Comparison of ENCODE assay signal across 29 cellular contexts in genomic region chrX:16213970-16214369, GRCh38. TPM values are rescaled to one million over a fixed set of nuclear protein-coding genes. Genes with fewer than 3 reads are reported as not detected.
"Had no signal": no experiment of that assay in that cellular context is flagged by ENCODE, and none has a peak within 500 bp of the region (broad histone marks: within the 10 kb centered on the region; RNA-seq: fewer than 3 reads in every experiment).

No MANE protein-coding gene starts in this region.

- H2AFZ ChIP-seq: hepatocyte had no signal

- H3K4me2 ChIP-seq: hepatocyte had no signal

- H3K27ac Mint-ChIP-seq: activated CD4-positive, alpha-beta T cell treated with anti-CD3 and anti-CD28 coated beads, Interleukin-2, amount 10 ng/mL, durations not matched to agents 24 days and 14 days; activated CD8-positive, alpha-beta memory T cell treated with anti-CD3 and anti-CD28 coated beads, Interleukin-2, amount 10 ng/mL, durations not matched to agents 7 days and 5 days; activated CD8-positive, alpha-beta T cell treated with anti-CD3 and anti-CD28 coated beads for 36 hours; activated naive CD4-positive, alpha-beta T cell treated with anti-CD3 and anti-CD28 coated beads, Interleukin-2, amount 10 ng/mL, durations not matched to agents 7 days and 5 days; immature natural killer cell; mesothelial cell of epicardium; natural killer cell; stimulated activated naive CD8-positive, alpha-beta T cell treated with anti-CD3 and anti-CD28 coated beads, Interleukin-15, Interleukin-2, amounts not matched to agents 100 ng/mL and 50 ng/mL, for 24 hours; T-cell; T-helper 2 cell treated with Interferon-gamma antibody and Interleukin-4, amounts not matched to agents 5 μg/mL and 100 μg/mL, for 36 hours had no signal

- H3K27me3 ChIP-seq: body of pancreas, hepatocyte, left lung, ovary, right atrium auricular region, tibial artery had no signal

- H3K36me3 ChIP-seq: left lung, ovary, right atrium auricular region, tibial artery had no signal

- H3K27me3 Mint-ChIP-seq: activated CD8-positive, alpha-beta memory T cell treated with anti-CD3 and anti-CD28 coated beads, Interleukin-2, amount 10 ng/mL, durations not matched to agents 7 days and 5 days; activated CD8-positive, alpha-beta T cell treated with anti-CD3 and anti-CD28 coated beads for 36 hours; activated naive CD4-positive, alpha-beta T cell treated with anti-CD3 and anti-CD28 coated beads, Interleukin-2, amount 10 ng/mL, durations not matched to agents 7 days and 5 days; stimulated activated naive CD8-positive, alpha-beta T cell treated with anti-CD3 and anti-CD28 coated beads, Interleukin-15, Interleukin-2, amounts not matched to agents 100 ng/mL and 50 ng/mL, for 24 hours had no signal

- H3K79me2 ChIP-seq: hepatocyte had no signal

- H3K4me3 Mint-ChIP-seq: activated CD4-positive, alpha-beta T cell treated with anti-CD3 and anti-CD28 coated beads, Interleukin-2, amount 10 ng/mL, durations not matched to agents 24 days and 14 days; activated CD8-positive, alpha-beta memory T cell treated with anti-CD3 and anti-CD28 coated beads, Interleukin-2, amount 10 ng/mL, durations not matched to agents 7 days and 5 days; activated CD8-positive, alpha-beta T cell treated with anti-CD3 and anti-CD28 coated beads for 36 hours; activated naive CD4-positive, alpha-beta T cell treated with anti-CD3 and anti-CD28 coated beads, Interleukin-2, amount 10 ng/mL, durations not matched to agents 7 days and 5 days; immature natural killer cell; mesothelial cell of epicardium; natural killer cell; stimulated activated naive CD8-positive, alpha-beta T cell treated with anti-CD3 and anti-CD28 coated beads, Interleukin-15, Interleukin-2, amounts not matched to agents 100 ng/mL and 50 ng/mL, for 24 hours; T-cell; T-helper 2 cell treated with Interferon-gamma antibody and Interleukin-4, amounts not matched to agents 5 μg/mL and 100 μg/mL, for 36 hours had no signal

- H3K9me3 Mint-ChIP-seq: activated CD4-positive, alpha-beta T cell treated with anti-CD3 and anti-CD28 coated beads, Interleukin-2, amount 10 ng/mL, durations not matched to agents 24 days and 14 days; activated CD8-positive, alpha-beta T cell treated with anti-CD3 and anti-CD28 coated beads for 36 hours; activated naive CD4-positive, alpha-beta T cell treated with anti-CD3 and anti-CD28 coated beads, Interleukin-2, amount 10 ng/mL, durations not matched to agents 7 days and 5 days; immature natural killer cell; natural killer cell; stimulated activated naive CD8-positive, alpha-beta T cell treated with anti-CD3 and anti-CD28 coated beads, Interleukin-15, Interleukin-2, amounts not matched to agents 100 ng/mL and 50 ng/mL, for 24 hours; T-cell; T-helper 2 cell treated with Interferon-gamma antibody and Interleukin-4, amounts not matched to agents 5 μg/mL and 100 μg/mL, for 36 hours had no signal

- DNase-seq: activated CD4-positive, alpha-beta T cell treated with anti-CD3 and anti-CD28 coated beads, Interleukin-2, amount 10 ng/mL, durations not matched to agents 24 days and 14 days; activated CD8-positive, alpha-beta memory T cell treated with anti-CD3 and anti-CD28 coated beads, Interleukin-2, amount 10 ng/mL, durations not matched to agents 7 days and 5 days; activated CD8-positive, alpha-beta T cell treated with anti-CD3 and anti-CD28 coated beads for 36 hours; activated effector memory CD4-positive, alpha-beta T cell treated with anti-CD3 and anti-CD28 coated beads, Interleukin-2, amount 50 U/mL, for 16 hours; activated naive CD4-positive, alpha-beta T cell treated with anti-CD3 and anti-CD28 coated beads, Interleukin-2, amount 10 ng/mL, durations not matched to agents 7 days and 5 days; activated T-cell treated with anti-CD3 and anti-CD28 coated beads for 4 hours; body of pancreas; caudate nucleus; effector memory CD4-positive, alpha-beta T cell; immature natural killer cell; left lung; natural killer cell; ovary; psoas muscle; stimulated activated CD4-positive, alpha-beta T cell treated with anti-CD3 and anti-CD28 coated beads, Interleukin-12 subunit alpha, Interleukin-12 subunit beta, amount 100 ng/mL, for 4 hours; substantia nigra; T-cell; tibial artery had no signal

- H3K9me3 ChIP-seq: body of pancreas, left lung, ovary, psoas muscle, right atrium auricular region, tibial artery had no signal

- ATAC-seq: activated CD4-positive, CD25-positive, alpha-beta regulatory T cell treated with anti-CD3 and anti-CD28 coated beads, Interleukin-2, amount 50 U/mL, for 24 hours; activated CD8-positive, alpha-beta memory T cell treated with anti-CD3 and anti-CD28 coated beads, Interleukin-2, amount 10 ng/mL, durations not matched to agents 7 days and 5 days; activated CD8-positive, alpha-beta T cell treated with anti-CD3 and anti-CD28 coated beads for 36 hours; body of pancreas; left lung; natural killer cell; psoas muscle; T-cell had no signal

- H3K4me3 ChIP-seq: body of pancreas, hepatocyte, left lung, ovary, psoas muscle, right atrium auricular region, tibial artery had no signal

- H3K4me1 Mint-ChIP-seq: activated CD4-positive, alpha-beta T cell treated with anti-CD3 and anti-CD28 coated beads, Interleukin-2, amount 10 ng/mL, durations not matched to agents 24 days and 14 days; activated CD8-positive, alpha-beta memory T cell treated with anti-CD3 and anti-CD28 coated beads, Interleukin-2, amount 10 ng/mL, durations not matched to agents 7 days and 5 days; activated naive CD4-positive, alpha-beta T cell treated with anti-CD3 and anti-CD28 coated beads, Interleukin-2, amount 10 ng/mL, durations not matched to agents 7 days and 5 days; immature natural killer cell; natural killer cell; T-cell had no signal

- H3K27ac ChIP-seq: body of pancreas, hepatocyte, left lung, ovary, psoas muscle, right atrium auricular region, tibial artery, VCaP had no signal

- H3K36me3 Mint-ChIP-seq: activated CD8-positive, alpha-beta memory T cell treated with anti-CD3 and anti-CD28 coated beads, Interleukin-2, amount 10 ng/mL, durations not matched to agents 7 days and 5 days; activated naive CD4-positive, alpha-beta T cell treated with anti-CD3 and anti-CD28 coated beads, Interleukin-2, amount 10 ng/mL, durations not matched to agents 7 days and 5 days; immature natural killer cell; mesothelial cell of epicardium; natural killer cell; T-cell had no signal

- H3K4me1 ChIP-seq: body of pancreas, left lung, psoas muscle, right atrium auricular region, tibial artery had no signal

RNA-seq across cellular contexts. Expression of gene MAGEB17, which starts 46.7 kb away (rescaled TPM):
- total RNA-seq: activated CD4-positive, alpha-beta T cell treated with anti-CD3 and anti-CD28 coated beads, Interleukin-2, amount 10 ng/mL, durations not matched to agents 24 days and 14 days; activated CD8-positive, alpha-beta memory T cell treated with anti-CD3 and anti-CD28 coated beads, Interleukin-2, amount 10 ng/mL, durations not matched to agents 7 days and 5 days; activated CD8-positive, alpha-beta T cell treated with anti-CD3 and anti-CD28 coated beads for 36 hours; dermis microvascular lymphatic vessel endothelial cell; kidney epithelial cell; left lung; lung microvascular endothelial cell; mesothelial cell of epicardium; natural killer cell; T-cell; ureter had no signal
- polyA plus RNA-seq: hepatocyte, immature natural killer cell had no signal
